In the genomic region with DNA sequence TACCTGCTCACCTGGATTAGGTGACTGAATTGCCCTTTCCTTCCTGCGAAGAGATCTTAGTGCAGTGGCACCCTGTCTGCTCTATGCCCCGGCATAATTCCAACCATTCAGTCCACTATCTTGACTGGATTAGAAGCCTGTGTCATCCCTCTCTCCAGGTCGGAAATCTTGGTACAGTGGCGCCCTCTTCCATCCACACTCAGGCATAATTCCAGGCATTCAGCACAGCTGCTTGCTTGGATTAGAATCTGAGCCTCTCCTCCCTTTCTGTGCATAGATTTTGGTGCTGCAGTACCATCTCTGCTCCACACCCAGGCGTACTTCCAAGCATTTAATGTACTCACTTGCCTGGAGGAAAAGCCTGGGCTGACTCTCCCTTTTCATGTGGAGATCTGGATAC, we compare ENCODE assay signal across 8 cellular contexts.
DNase-seq lines count a peak whose midpoint lies in the region; ATAC-seq, FAIRE-seq and TF ChIP-seq lines count a peak whose summit lies in the region.

No MANE protein-coding gene starts in this region.

- no peak overlapping the region for H4K91ac ChIP-seq in neuronal stem cell (ENCODE audit: low read depth, low read length, poor library complexity)

- no peak overlapping the region for H3K4me2 ChIP-seq in neuronal stem cell (ENCODE audit: insufficient read depth, low read length, poor library complexity, severe bottlenecking)

- H3K9me3 ChIP-seq in MG63 (peaks cover 2% of the 10 kb centered on the region; the same call in 1 of the 2 replicates), neuronal stem cell (replicated peaks in 1 of 2; ENCODE audit: control insufficient read depth in 2 of 2, insufficient read depth in 1 of 2, low read depth in 1 of 2, low read length in 2 of 2) (no peaks in the 10 kb centered on the region)

- no peak overlapping the region for H2BK12ac ChIP-seq in neuronal stem cell (ENCODE audit: low read length)

- TF ChIP-seq CTCF in bronchial epithelial cell (IDR thresholded peaks at IDR 0.05; ENCODE audit: insufficient read depth, low read length, severe bottlenecking) = peak; percentile 22

- no peak overlapping the region for H2AK5ac ChIP-seq in neuronal stem cell (ENCODE audit: low read depth, low read length)

- H3K14ac ChIP-seq in neuronal stem cell (ENCODE audit: low read length) = no peak overlapping the region

- H3K27me3 ChIP-seq in MG63 (no peaks in the 10 kb centered on the region), bronchial epithelial cell (ENCODE audit: control insufficient read depth, insufficient read depth, low read length) (no peaks in the 10 kb centered on the region), neuronal stem cell (ENCODE audit: control insufficient read depth in 3 of 3, insufficient read depth in 3 of 3, low read depth in 1 of 3, low read length in 3 of 3) (no peaks in the 10 kb centered on the region)

- no CpG with 5 or more reads among the region's 5 CpGs for WGBS in neuronal stem cell (ENCODE audit: extremely low coverage in 2 of 2, insufficient read length in 2 of 2, insufficient replicate concordance in 1 of 2), 2 donors

- DNase-seq in MG63 (peak; percentile 12), bronchial epithelial cell (ENCODE audit: low read depth) (peak; percentile 12), neuronal stem cell (ENCODE audit: low spot score) (peak; percentile 24), posterior vena cava (ENCODE audit: low spot score) (no peak), NCI-H1930 (lab: John Stamatoyannopoulos, UW) (no peak)

- H3K23ac ChIP-seq in neuronal stem cell (ENCODE audit: low read depth, low read length, poor library complexity) = no peak overlapping the region

- no peak overlapping the region for H2BK5ac ChIP-seq in neuronal stem cell (ENCODE audit: low read length)

- no peak overlapping the region for H3K4me3 ChIP-seq in MG63
- no peak overlapping the region for H3K4me3 ChIP-seq in bronchial epithelial cell (ENCODE audit: low read depth, low read length)
- no peak overlapping the region for H3K4me3 ChIP-seq in neuronal stem cell (ENCODE audit: low read length in 2 of 2)

- no peak overlapping the region for H2AFZ ChIP-seq in neuronal stem cell (ENCODE audit: low read length)

- H3K36me3 ChIP-seq in MG63 (no peaks in the 10 kb centered on the region), bronchial epithelial cell (ENCODE audit: control insufficient read depth, insufficient read depth, low read length) (no peaks in the 10 kb centered on the region), neuronal stem cell (replicated peaks in 1 of 2; ENCODE audit: control insufficient read depth in 2 of 2, insufficient read depth in 2 of 2, low read length in 2 of 2) (no peaks in the 10 kb centered on the region)

- no peak overlapping the region for H3K27ac ChIP-seq in neuronal stem cell (replicated peaks; ENCODE audit: low read length)

- intact Hi-C loops in posterior vena cava (cut with DNase I) = no loop called here

- H4K8ac ChIP-seq in neuronal stem cell (ENCODE audit: low read depth, low read length) = no peak overlapping the region

- H3K4ac ChIP-seq in neuronal stem cell (ENCODE audit: low read length) = no peak overlapping the region

- no peak overlapping the region for H2BK15ac ChIP-seq in neuronal stem cell (ENCODE audit: low read length)

- no peak overlapping the region for H3K9ac ChIP-seq in neuronal stem cell (ENCODE audit: low read depth, low read length, poor library complexity)

- no peaks in the 10 kb centered on the region for H3K79me1 ChIP-seq in neuronal stem cell (ENCODE audit: low read depth, low read length)

- FAIRE-seq in bronchial epithelial cell (lab: Jason Lieb, UNC) = no peak

- no peaks in the 10 kb centered on the region for H3K4me1 ChIP-seq in neuronal stem cell (ENCODE audit: control insufficient read depth in 2 of 2, insufficient read depth in 1 of 2, low read depth in 1 of 2, low read length in 2 of 2)

- ATAC-seq in GM19438 (IDR thresholded peaks at IDR 0.05; ENCODE audit: low read depth, unreplicated experiment) (peak; percentile 27), GM18870 (IDR thresholded peaks at IDR 0.05; ENCODE audit: unreplicated experiment) (no peak), HG03565 (IDR thresholded peaks at IDR 0.05; ENCODE audit: unreplicated experiment) (no peak)

- no peak overlapping the region for H2BK120ac ChIP-seq in neuronal stem cell (ENCODE audit: low read depth, low read length)

- H3K18ac ChIP-seq in neuronal stem cell (ENCODE audit: low read length) = no peak overlapping the region

Comparison
In these comparisons a context has a peak if more than half of its experiments do, and no peak if none do; other contexts are left out.
1. DNase-seq: peak in MG63 (single experiment), bronchial epithelial cell (single experiment) and neuronal stem cell (single experiment); none in posterior vena cava (single experiment) and NCI-H1930 (0 of 2).